Comparison of ENCODE assay signal across 18 cellular contexts in genomic region chr6:127854009-127854408, GRCh38. TPM values are rescaled to one million over a fixed set of nuclear protein-coding genes. Genes with fewer than 3 reads are reported as not detected.
DNase-seq lines count a peak whose midpoint lies in the region; ATAC-seq, FAIRE-seq and TF ChIP-seq lines count a peak whose summit lies in the region.
"Had no signal": no experiment of that assay in that cellular context is flagged by ENCODE, and none has a peak within 500 bp of the region (broad histone marks: within the 10 kb centered on the region; RNA-seq: fewer than 3 reads in every experiment).

No MANE protein-coding gene starts in this region.

- TF ChIP-seq RAD21 in A549 (conservative IDR thresholded peaks at IDR 0.05 in 1 of 2, IDR thresholded peaks at IDR 0.05 in 1 of 2), result peak; percentile 36 to 40; a peak in 3 of 5 replicates

- H3K9me3 Mint-ChIP-seq in central memory CD8-positive, alpha-beta T cell, result no peaks in the 10 kb centered on the region
- H3K9me3 Mint-ChIP-seq: memory B cell had no signal

- H3K27ac ChIP-seq in A549 (no peak overlapping the region), OCI-LY3 (ENCODE audit: low read length) (no peak overlapping the region), sigmoid colon (no peak overlapping the region)

- no peaks in the 10 kb centered on the region for H3K9me3 ChIP-seq in A549
- H3K9me3 ChIP-seq in OCI-LY3 (ENCODE audit: insufficient read depth, low read length), result no peaks in the 10 kb centered on the region
- H3K9me3 ChIP-seq in HAP-1, result no peaks in the 10 kb centered on the region
- H3K9me3 ChIP-seq in sigmoid colon, result no peaks in the 10 kb centered on the region
- H3K9me3 ChIP-seq: Caco-2 had no signal

- ATAC-seq in A549 (no peak), GM21619 (IDR thresholded peaks at IDR 0.05; ENCODE audit: unreplicated experiment) (no peak)
- no peak for ATAC-seq in central memory CD8-positive, alpha-beta T cell (replicated peaks; ENCODE audit: extremely low read depth, poor library complexity, severe bottlenecking)

- intact Hi-C loops in sigmoid colon (cut with DNase I), result no loop called here

- H3K4me1 ChIP-seq in A549 (no peaks in the 10 kb centered on the region), OCI-LY3 (ENCODE audit: low read length) (peaks cover 10% of the 10 kb centered on the region), HAP-1 (no peaks in the 10 kb centered on the region), sigmoid colon (no peaks in the 10 kb centered on the region)
- H3K4me1 ChIP-seq: Caco-2 had no signal

- H3K4me2 ChIP-seq in A549 (no peak overlapping the region), OCI-LY3 (ENCODE audit: low read length) (no peak overlapping the region)

- TF ChIP-seq CTCF in A549 (IDR thresholded peaks at IDR 0.05), result peak; percentile 15; the same call in 1 of the 3 replicates
- TF ChIP-seq CTCF in OCI-LY3 (IDR thresholded peaks at IDR 0.05; ENCODE audit: low read depth, low read length), result peak; percentile 40
- no peak for TF ChIP-seq CTCF in sigmoid colon (IDR thresholded peaks at IDR 0.05)

- no peak overlapping the region for H3K9ac ChIP-seq in OCI-LY3 (ENCODE audit: low read length)

- WGBS in A549 (ENCODE audit: missing lambda C conversion rate), result 22% methylated on average over 1 of the region's 1 CpG
- WGBS in sigmoid colon, 2 donors, result 82 to 84% methylated on average over 1 of the region's 1 CpG

- in situ Hi-C loops in HAP-1 (cut with MboI; ENCODE audit: low sequenced_read_pairs), result no loop called here

- H4K20me1 ChIP-seq in OCI-LY3 (ENCODE audit: insufficient read depth, low read length), result no peaks in the 10 kb centered on the region

- H3K27me3 ChIP-seq in OCI-LY3 (ENCODE audit: low read depth, low read length) (no peaks in the 10 kb centered on the region), HAP-1 (ENCODE audit: low read depth) (no peaks in the 10 kb centered on the region), sigmoid colon (no peaks in the 10 kb centered on the region)

- H3K4me3 ChIP-seq in A549 (no peak overlapping the region), OCI-LY3 (ENCODE audit: low read length) (no peak overlapping the region), HAP-1 (no peak overlapping the region), sigmoid colon (no peak overlapping the region)

- no peak overlapping the region for H3K4me3 Mint-ChIP-seq in central memory CD8-positive, alpha-beta T cell
- H3K4me3 Mint-ChIP-seq: memory B cell had no signal

- DNase-seq in A549 (ENCODE audit: low read depth in 1 of 2, low spot score in 1 of 2), result peak in 1 of 2 experiments; percentile 17
- DNase-seq in HCEC 1CT, result peak; percentile 27
- DNase-seq in central memory CD8-positive, alpha-beta T cell (ENCODE audit: low spot score in 2 of 2), result no peak
- DNase-seq in HAP-1 (ENCODE audit: low spot score in 2 of 2), result no peak
- DNase-seq in dedifferentiated amniotic fluid mesenchymal stem cell (ENCODE audit: extremely low spot score), result no peak
- no peak for DNase-seq in sigmoid colon
- DNase-seq: central memory CD4-positive, alpha-beta T cell; NCI-H2107; NCI-H748 treated with DMSO at 0.1 percent for 48 hours; Right ventricle myocardium superior had no signal

- no peaks in the 10 kb centered on the region for H3K79me2 ChIP-seq in OCI-LY3 (ENCODE audit: low read length)

- no peak for TF ChIP-seq POLR2A in A549 (IDR thresholded peaks at IDR 0.05; ENCODE audit: low read length)
- no peak for TF ChIP-seq POLR2A in sigmoid colon (IDR thresholded peaks at IDR 0.05)

- H2AFZ ChIP-seq in OCI-LY3 (ENCODE audit: low read depth, low read length), result no peak overlapping the region

- POLR2A ChIA-PET in A549 (lab: Yijun Ruan, JAX), result no interaction called here

- peaks cover 40% of the 10 kb centered on the region for H3K36me3 Mint-ChIP-seq in central memory CD8-positive, alpha-beta T cell (ENCODE audit: insufficient read depth)
- H3K36me3 Mint-ChIP-seq: memory B cell had no signal

- H3K4me1 Mint-ChIP-seq in central memory CD8-positive, alpha-beta T cell, result peaks cover 82% of the 10 kb centered on the region
- H3K4me1 Mint-ChIP-seq: memory B cell had no signal

- peak overlapping the region; percentile 60 for H3K27ac Mint-ChIP-seq in central memory CD8-positive, alpha-beta T cell (ENCODE audit: low read depth)
- H3K27ac Mint-ChIP-seq: memory B cell had no signal

- no peak for TF ChIP-seq EP300 in A549 (IDR thresholded peaks at IDR 0.05)
- TF ChIP-seq EP300 in sigmoid colon (IDR thresholded peaks at IDR 0.05), result no peak

- CTCF ChIA-PET in A549 (lab: Yijun Ruan, JAX), result interaction anchor here (3.2 kb wide), 1 partner anchor 663 kb away, joined by 16 read pairs; no protein-coding TSS in a partner anchor

- H3K36me3 ChIP-seq in OCI-LY3 (replicated peaks; ENCODE audit: low read depth, low read length) (no peaks in the 10 kb centered on the region), HAP-1 (replicated peaks) (no peaks in the 10 kb centered on the region), sigmoid colon (no peaks in the 10 kb centered on the region)

- no peak for FAIRE-seq in A549 (lab: Jason Lieb, UNC)
- FAIRE-seq: endometrium, islet of Langerhans had no signal

- H3K27me3 Mint-ChIP-seq in central memory CD8-positive, alpha-beta T cell, result no peaks in the 10 kb centered on the region
- H3K27me3 Mint-ChIP-seq: memory B cell had no signal

TF ChIP-seq in A549, 52 proteins besides CTCF, POLR2A, EP300 and RAD21:
- no peak for TF ChIP-seq RNF2 (IDR thresholded peaks at IDR 0.05; ENCODE audit: borderline replicate concordance, low read depth)
- 0 out of 3 replicates have a peak, but pooled peaks have one; percentile 23 for TF ChIP-seq SMC3 (IDR thresholded peaks at IDR 0.05)

RNA-seq across cellular contexts. Expression of gene THEMIS, which starts 46.8 kb away (rescaled TPM):
- polyA plus RNA-seq in A549 (2011; rRNA removed) (not detected in 2 replicates), A549 (2017; fragmentation: RNase III; extraction: RNeasy Plus Mini Kit Qiagen cat#74134 plus additional on column Dnase treatment) (not detected in 3 replicates), sigmoid colon (1 to 10 TPM in 1 of 3 donors, under 1 TPM in 1, not detected in 1; 0.60 to 2.5 TPM)
- not detected in 2 replicates for polyA plus RNA-seq in A549 (2012; cell fraction: cytosol; rRNA removed)
- not detected in 2 replicates for polyA plus RNA-seq in A549 (2012; cell fraction: nucleus; rRNA removed)
- polyA minus RNA-seq in A549 (2011; rRNA and poly(A)+ RNA removed), result not detected in 2 replicates
- under 1 TPM in 3 of 4 donors, not detected in 1; 0.33 to 0.71 (median 0.41) TPM for total RNA-seq in sigmoid colon
- total RNA-seq: Caco-2, glomerular endothelial cell had no signal
- polyA plus RNA-seq: neural cell had no signal

Comparison
In these comparisons a context has a peak if more than half of its experiments do, and no peak if none do; other contexts are left out.
1. CTCF ChIP-seq: peak in A549 (single experiment) and OCI-LY3 (single experiment); none in sigmoid colon (0 of 4).